ENCODE assay signal across 27 cellular contexts in the genomic region with DNA sequence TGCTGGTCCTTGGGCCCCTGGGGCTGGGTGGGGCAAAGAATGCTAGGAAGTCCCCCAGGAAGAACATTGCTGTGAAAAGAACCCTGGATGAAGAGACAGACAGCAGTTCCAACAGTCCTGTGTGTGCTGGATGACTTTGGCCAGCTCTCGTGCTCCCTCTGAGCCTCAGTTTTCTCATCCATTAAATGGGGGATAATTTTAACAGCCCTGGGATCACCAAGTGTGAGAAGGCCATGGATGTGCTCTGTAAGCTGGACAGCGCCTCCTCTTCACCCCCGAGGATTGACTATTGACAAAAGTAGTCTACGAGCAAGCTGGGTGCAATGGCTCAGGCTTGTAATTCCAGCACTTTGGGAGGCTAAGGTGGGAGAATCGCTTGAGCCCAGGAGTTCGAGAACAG. TPM values are rescaled to one million over a fixed set of nuclear protein-coding genes. Genes with fewer than 3 reads are reported as not detected.
DNase-seq lines count a peak whose midpoint lies in the region; ATAC-seq and TF ChIP-seq lines count a peak whose summit lies in the region.
"Had no signal": no experiment of that assay in that cellular context is flagged by ENCODE, and none has a peak within 500 bp of the region (broad histone marks: within the 10 kb centered on the region; RNA-seq: fewer than 3 reads in every experiment).

No MANE protein-coding gene starts in this region.

- H3K4me1 ChIP-seq in A673 (ENCODE audit: insufficient read depth, low read length, poor library complexity, severe bottlenecking), result peaks cover 7% of the 10 kb centered on the region

- H3K9me3 Mint-ChIP-seq in CD4-positive, alpha-beta T cell, result no peaks in the 10 kb centered on the region
- no peaks in the 10 kb centered on the region for H3K9me3 Mint-ChIP-seq in naive thymus-derived CD8-positive, alpha-beta T cell
- no peaks in the 10 kb centered on the region for H3K9me3 Mint-ChIP-seq in activated naive CD8-positive, alpha-beta T cell treated with anti-CD3 and anti-CD28 coated beads for 36 hours
- H3K9me3 Mint-ChIP-seq: activated naive CD4-positive, alpha-beta T cell treated with anti-CD3 and anti-CD28 coated beads, Interleukin-2, amount 10 ng/mL, durations not matched to agents 7 days and 5 days; activated T-cell treated with anti-CD3 and anti-CD28 coated beads, Interleukin-2, amount 50 U/mL, for 72 hours; naive thymus-derived CD4-positive, alpha-beta T cell had no signal

- H3K4me3 Mint-ChIP-seq in CD4-positive, alpha-beta T cell, result peak overlapping the region; percentile 79
- H3K4me3 Mint-ChIP-seq in naive thymus-derived CD8-positive, alpha-beta T cell, result peak overlapping the region in 6 of 10 donors; percentile 59 to 91 (median 82)
- H3K4me3 Mint-ChIP-seq in activated naive CD8-positive, alpha-beta T cell treated with anti-CD3 and anti-CD28 coated beads for 36 hours, result no peak overlapping the region

- H3K4me1 Mint-ChIP-seq in CD4-positive, alpha-beta T cell (ENCODE audit: low read depth), result peaks cover 26% of the 10 kb centered on the region
- H3K4me1 Mint-ChIP-seq in naive thymus-derived CD8-positive, alpha-beta T cell, result peaks cover 17 to 50% (median 41%) of the 10 kb centered on the region in 4 donors
- peaks cover 10% of the 10 kb centered on the region for H3K4me1 Mint-ChIP-seq in activated naive CD8-positive, alpha-beta T cell treated with anti-CD3 and anti-CD28 coated beads for 36 hours

- DNase-seq in A673 (ENCODE audit: low spot score) (no peak), EL (no peak)
- no peak for DNase-seq in CD4-positive, alpha-beta T cell
- DNase-seq in naive thymus-derived CD8-positive, alpha-beta T cell, result no peak
- DNase-seq in activated naive CD8-positive, alpha-beta T cell treated with anti-CD3 and anti-CD28 coated beads for 36 hours, result no peak
- DNase-seq: activated CD4-positive, alpha-beta T cell treated with anti-CD3 and anti-CD28 coated beads for 48 hours; activated T-cell treated with anti-CD3 and anti-CD28 coated beads, Interleukin-2, amount 50 U/mL, for 72 hours; amniotic stem cell; brain microvascular endothelial cell; DMS 273 treated with DMSO at 0.1 percent for 48 hours; NCI-H1417 treated with DMSO at 0.1 percent for 48 hours; NCI-H2081; NCI-H226; NCI-H69; retina; stimulated activated CD4-positive, alpha-beta T cell treated with anti-CD3 and anti-CD28 coated beads, Interleukin-4, amount 100 ng/mL, for 1 hour; T-helper 17 cell had no signal

- H3K4me3 ChIP-seq in A673 (ENCODE audit: low read depth, low read length, poor library complexity, severe bottlenecking), result no peak overlapping the region
- H3K4me3 ChIP-seq: left ventricle myocardium inferior, spleen, upper lobe of left lung had no signal

- H3K27me3 ChIP-seq in A673 (replicated peaks; ENCODE audit: insufficient read depth, low read depth, low read length, poor library complexity), result no peaks in the 10 kb centered on the region
- H3K27me3 ChIP-seq in CD4-positive, alpha-beta T cell (ENCODE audit: control insufficient read depth, insufficient read depth, low read length), result peaks cover 4% of the 10 kb centered on the region

- TF ChIP-seq EP300 in Ishikawa (IDR thresholded peaks at IDR 0.05; ENCODE audit: borderline replicate concordance), result no peak

- TSS peak; percentile 36 for BruUV-seq in A673 (replicated peaks; lab: Mats Ljungman, UMichigan)

- no peak for TF ChIP-seq CTCF in A673 (conservative IDR thresholded peaks at IDR 0.05; ENCODE audit: low read depth, low read length)
- no peak for TF ChIP-seq CTCF in CD4-positive, alpha-beta T cell (IDR thresholded peaks at IDR 0.05)

- peaks cover 2% of the 10 kb centered on the region for H3K36me3 Mint-ChIP-seq in CD4-positive, alpha-beta T cell (ENCODE audit: low read depth)
- no peaks in the 10 kb centered on the region for H3K36me3 Mint-ChIP-seq in naive thymus-derived CD8-positive, alpha-beta T cell
- H3K36me3 Mint-ChIP-seq in activated naive CD8-positive, alpha-beta T cell treated with anti-CD3 and anti-CD28 coated beads for 36 hours, result no peaks in the 10 kb centered on the region

- no peaks in the 10 kb centered on the region for H3K36me3 ChIP-seq in A673 (ENCODE audit: insufficient read depth, low read length, poor library complexity, severe bottlenecking)
- H3K36me3 ChIP-seq: brain microvascular endothelial cell, left ventricle myocardium inferior, spleen, upper lobe of left lung had no signal

- POLR2A ChIA-PET in A673 (lab: Charles Lee; ENCODE audit: low non-redundant PET), result no interaction called here
- POLR2A ChIA-PET in CD4-positive, alpha-beta T cell (lab: Charles Lee), result interaction anchor here (1.0 kb wide), 1 partner anchor 27 kb away, joined by 5 read pairs; no protein-coding TSS in a partner anchor
- POLR2A ChIA-PET in naive thymus-derived CD8-positive, alpha-beta T cell (lab: Charles Lee), result no interaction called here

- intact Hi-C loops in A673 (cut with micrococcal nuclease; ENCODE audit: unreplicated experiment), result no loop called here
- intact Hi-C loops in CD4-positive, alpha-beta T cell (cut with DNase I, micrococcal nuclease), result no loop called here

- H3K9me3 ChIP-seq in A673 (ENCODE audit: low read depth, low read length, poor library complexity, severe bottlenecking), result no peaks in the 10 kb centered on the region
- H3K9me3 ChIP-seq in CD4-positive, alpha-beta T cell (ENCODE audit: control insufficient read depth, low read length), result no peaks in the 10 kb centered on the region
- H3K9me3 ChIP-seq: left ventricle myocardium inferior, spleen, upper lobe of left lung had no signal

- CTCF ChIA-PET in A673 (lab: Charles Lee), result interaction anchor here (0.7 to 0.8 kb wide), 2 partner anchors 38 to 71 kb away, joined by 3 to 4 read pairs; no protein-coding TSS in a partner anchor
- CTCF ChIA-PET in CD4-positive, alpha-beta T cell (lab: Charles Lee), result no interaction called here

- no peak overlapping the region for H3K27ac ChIP-seq in A673 (ENCODE audit: low read depth, low read length, poor library complexity, severe bottlenecking)
- no peak overlapping the region for H3K27ac ChIP-seq in CD4-positive, alpha-beta T cell (ENCODE audit: low read depth, low read length)
- H3K27ac ChIP-seq: brain microvascular endothelial cell, KMS-11, left ventricle myocardium inferior, upper lobe of left lung had no signal

- ATAC-seq in CD4-positive, alpha-beta T cell (ENCODE audit: poor library complexity), result no peak
- ATAC-seq in naive thymus-derived CD8-positive, alpha-beta T cell, result no peak
- no peak for ATAC-seq in GM21737 (IDR thresholded peaks at IDR 0.05; ENCODE audit: unreplicated experiment)
- ATAC-seq: activated T-cell treated with anti-CD3 and anti-CD28 coated beads, Interleukin-2, amount 50 U/mL, for 72 hours; naive thymus-derived CD4-positive, alpha-beta T cell; T-helper 17 cell had no signal

- peaks cover 14% of the 10 kb centered on the region for H3K27me3 Mint-ChIP-seq in CD4-positive, alpha-beta T cell
- H3K27me3 Mint-ChIP-seq in naive thymus-derived CD8-positive, alpha-beta T cell, result peaks cover 0 to 3% (median 0%) of the 10 kb centered on the region in 5 donors
- peaks cover 4% of the 10 kb centered on the region for H3K27me3 Mint-ChIP-seq in activated naive CD8-positive, alpha-beta T cell treated with anti-CD3 and anti-CD28 coated beads for 36 hours
- H3K27me3 Mint-ChIP-seq: T-helper 17 cell had no signal

- TF ChIP-seq RAD21 in Ishikawa (IDR thresholded peaks at IDR 0.05; ENCODE audit: low read depth), result no peak

- peak overlapping the region; percentile 10 for H3K27ac Mint-ChIP-seq in CD4-positive, alpha-beta T cell
- peak overlapping the region in 1 of 10 donors; percentile 78 for H3K27ac Mint-ChIP-seq in naive thymus-derived CD8-positive, alpha-beta T cell
- H3K27ac Mint-ChIP-seq in activated naive CD8-positive, alpha-beta T cell treated with anti-CD3 and anti-CD28 coated beads for 36 hours, result no peak overlapping the region
- H3K27ac Mint-ChIP-seq: activated naive CD4-positive, alpha-beta T cell treated with anti-CD3 and anti-CD28 coated beads, Interleukin-2, amount 10 ng/mL, durations not matched to agents 7 days and 5 days; T-helper 17 cell had no signal

TF ChIP-seq in Ishikawa, 13 proteins besides CTCF, POLR2A, EP300 and RAD21 (continues in another document):
- no peak for TF ChIP-seq MAX (IDR thresholded peaks at IDR 0.05)

RNA-seq across cellular contexts. Expression of gene LARGE2, which starts 2.5 kb away (rescaled TPM):
- total RNA-seq in A673 (2021), result 9.1 and 10.9 TPM in 2 replicates
- 1 to 10 TPM; 2.7 to 3.5 TPM for total RNA-seq in CD4-positive, alpha-beta T cell
- 1 to 10 TPM; 4.1 to 5.6 TPM for total RNA-seq in naive thymus-derived CD8-positive, alpha-beta T cell
- polyA plus RNA-seq in naive thymus-derived CD8-positive, alpha-beta T cell, result 1 to 10 TPM in 2 of 3 donors, under 1 TPM in 1; 0.71 to 2.0 (median 1.7) TPM
- 1 to 10 TPM; 1.2 to 1.5 TPM for total RNA-seq in activated naive CD8-positive, alpha-beta T cell treated with anti-CD3 and anti-CD28 coated beads for 36 hours
- total RNA-seq: chondrocyte, left ventricle myocardium inferior, osteocyte had no signal

RNA-seq across cellular contexts. Expression of gene PEX16, which starts 7.2 kb away (rescaled TPM):
- 64.1 and 68.9 TPM in 2 replicates for total RNA-seq in A673 (2021)
- 10 to 100 TPM; 56.3 to 62.0 TPM for total RNA-seq in CD4-positive, alpha-beta T cell
- total RNA-seq in naive thymus-derived CD8-positive, alpha-beta T cell, result 10 to 100 TPM; 66.8 to 74.1 TPM
- 10 to 100 TPM; 46.1 to 54.1 (median 53.2) TPM for polyA plus RNA-seq in naive thymus-derived CD8-positive, alpha-beta T cell
- 10 to 100 TPM; 34.8 to 43.5 TPM for total RNA-seq in activated naive CD8-positive, alpha-beta T cell treated with anti-CD3 and anti-CD28 coated beads for 36 hours

RNA-seq across cellular contexts. Expression of gene FREY1, which starts 17.9 kb away (rescaled TPM):
- total RNA-seq in A673 (2021), result 3.3 and 3.8 TPM in 2 replicates
- total RNA-seq in CD4-positive, alpha-beta T cell, result 1 to 10 TPM; 5.7 to 6.0 TPM
- total RNA-seq in naive thymus-derived CD8-positive, alpha-beta T cell, result 1 to 10 TPM; 3.1 to 3.4 TPM
- not detected for polyA plus RNA-seq in naive thymus-derived CD8-positive, alpha-beta T cell
- total RNA-seq in activated naive CD8-positive, alpha-beta T cell treated with anti-CD3 and anti-CD28 coated beads for 36 hours, result under 1 TPM; 0.60 to 0.80 TPM
- total RNA-seq: left ventricle myocardium inferior had no signal
- polyA plus RNA-seq: naive thymus-derived CD4-positive, alpha-beta T cell had no signal

RNA-seq across cellular contexts. Expression of gene MAPK8IP1, which starts 39.5 kb away (rescaled TPM):
- total RNA-seq in A673 (2021), result 46.0 and 46.2 TPM in 2 replicates
- total RNA-seq in CD4-positive, alpha-beta T cell, result 1 to 10 TPM; 2.3 to 2.4 TPM
- total RNA-seq in naive thymus-derived CD8-positive, alpha-beta T cell, result 1 to 10 TPM; 1.6 to 2.1 TPM
- polyA plus RNA-seq in naive thymus-derived CD8-positive, alpha-beta T cell, result not detected
- total RNA-seq in activated naive CD8-positive, alpha-beta T cell treated with anti-CD3 and anti-CD28 coated beads for 36 hours, result under 1 TPM; 0.54 to 0.56 TPM
- polyA plus RNA-seq: naive thymus-derived CD4-positive, alpha-beta T cell had no signal
